ENCODE assay signal across 9 cellular contexts in the genomic region with DNA sequence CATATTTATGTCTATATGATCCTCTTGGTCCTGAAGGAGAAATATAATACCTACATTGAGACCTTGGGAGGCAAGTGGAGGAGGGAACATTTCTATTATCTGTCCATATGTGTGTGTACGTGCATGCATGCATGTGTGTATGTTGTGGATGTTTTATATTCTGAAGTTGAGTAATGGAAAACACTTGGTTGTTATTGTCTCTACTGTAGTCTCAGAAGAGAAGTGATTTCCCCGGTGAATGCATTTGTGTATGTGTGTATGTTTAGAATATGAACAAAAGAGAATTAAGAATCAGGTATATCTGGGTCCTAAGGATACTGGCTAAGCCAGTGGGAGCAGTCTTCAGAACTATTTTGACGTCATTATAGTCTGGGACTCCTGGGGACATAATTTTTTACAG. TPM values are rescaled to one million over a fixed set of nuclear protein-coding genes. Genes with fewer than 3 reads are reported as not detected.
"Had no signal": no experiment of that assay in that cellular context is flagged by ENCODE, and none has a peak within 500 bp of the region (broad histone marks: within the 10 kb centered on the region; RNA-seq: fewer than 3 reads in every experiment).

TSS of gene OR52N1 (minus strand) at position 101 of the 400 bp plus-strand sequence. CDS start 2,449 bp downstream, outside the sequence.

- ATAC-seq: GM12878 had no signal

- H3K4me3 ChIP-seq: GM12878 had no signal

- FAIRE-seq: G401.6, GM12878, GM12891, GM12892, GM18507, GM19239 had no signal

- DNase-seq: GDM1, GF-D8 had no signal

RNA-seq across cellular contexts. Expression of gene OR52N1, which starts in this region (rescaled TPM):
- total RNA-seq: G401, GM12878 had no signal
